ENCODE assay signal across 8 cellular contexts in genomic region chr2:197145471-197146056, GRCh38.
DNase-seq lines count a peak whose midpoint lies in the region; ATAC-seq, FAIRE-seq and TF ChIP-seq lines count a peak whose summit lies in the region.

No MANE protein-coding gene starts in this region.

- H3K9me3 Mint-ChIP-seq in T-helper 2 cell treated with Interferon-gamma antibody and Interleukin-4, amounts not matched to agents 5 μg/mL and 100 μg/mL, for 36 hours, result no peaks in the 10 kb centered on the region
- no peaks in the 10 kb centered on the region for H3K9me3 Mint-ChIP-seq in natural killer cell treated with Interleukin-12 subunit alpha and Interleukin-12 subunit beta and Interleukin-15 and Interleukin-18, amount 100 ng/mL, for 72 hours

- peak overlapping the region; percentile 65 for H3K27ac Mint-ChIP-seq in T-helper 2 cell treated with Interferon-gamma antibody and Interleukin-4, amounts not matched to agents 5 μg/mL and 100 μg/mL, for 36 hours
- peak overlapping the region; percentile 58 to 77 for H3K27ac Mint-ChIP-seq in natural killer cell treated with Interleukin-12 subunit alpha and Interleukin-12 subunit beta and Interleukin-15 and Interleukin-18, amount 100 ng/mL, for 72 hours

- TF ChIP-seq POLR2A in GM12891 (IDR thresholded peaks at IDR 0.05; ENCODE audit: low read depth, low read length), result no peak

- peak overlapping the region; percentile 48 for H3K4me3 Mint-ChIP-seq in T-helper 2 cell treated with Interferon-gamma antibody and Interleukin-4, amounts not matched to agents 5 μg/mL and 100 μg/mL, for 36 hours
- H3K4me3 Mint-ChIP-seq in natural killer cell treated with Interleukin-12 subunit alpha and Interleukin-12 subunit beta and Interleukin-15 and Interleukin-18, amount 100 ng/mL, for 72 hours, result no peak overlapping the region

- no peaks in the 10 kb centered on the region for H3K9me3 ChIP-seq in osteoblast (ENCODE audit: low read depth, low read length)

- POLR2A ChIA-PET in HEK293T (lab: Yijun Ruan, JAX), result no interaction called here

- TF ChIP-seq CTCF in osteoblast (IDR thresholded peaks at IDR 0.05; ENCODE audit: extremely low read depth, low read depth, low read length), result no peak

- no peak overlapping the region for H3K27ac ChIP-seq in osteoblast (ENCODE audit: low read depth, low read length)

- H3K36me3 ChIP-seq in osteoblast (ENCODE audit: insufficient read depth, low read length), result no peaks in the 10 kb centered on the region

- H3K36me3 Mint-ChIP-seq in T-helper 2 cell treated with Interferon-gamma antibody and Interleukin-4, amounts not matched to agents 5 μg/mL and 100 μg/mL, for 36 hours (ENCODE audit: low read depth), result peaks cover 50% of the 10 kb centered on the region
- H3K36me3 Mint-ChIP-seq in natural killer cell treated with Interleukin-12 subunit alpha and Interleukin-12 subunit beta and Interleukin-15 and Interleukin-18, amount 100 ng/mL, for 72 hours, result peaks cover 5% of the 10 kb centered on the region

- H4K20me1 ChIP-seq in osteoblast (ENCODE audit: insufficient read depth, low read length), result no peaks in the 10 kb centered on the region

- peak; percentile 96 for FAIRE-seq in GM12891 (lab: Jason Lieb, UNC)

- no peak overlapping the region for H3K4me3 ChIP-seq in osteoblast (ENCODE audit: insufficient read depth, low read length)

- ATAC-seq in GM21367 (IDR thresholded peaks at IDR 0.05; ENCODE audit: unreplicated experiment) (peak; percentile 96), HG03565 (IDR thresholded peaks at IDR 0.05; ENCODE audit: unreplicated experiment) (peak; percentile 96)
- ATAC-seq in natural killer cell treated with Interleukin-12 subunit alpha and Interleukin-12 subunit beta and Interleukin-15 and Interleukin-18, amount 100 ng/mL, for 72 hours, result peak; percentile 50 to 58

- H2AFZ ChIP-seq in osteoblast (ENCODE audit: low read length), result no peak overlapping the region

- CTCF ChIA-PET in HEK293T (lab: Yijun Ruan, JAX), result interaction anchor here (0.6 to 1.0 kb wide), 2 partner anchors 10 to 32 kb away, joined by 3 to 4 read pairs; no protein-coding TSS in a partner anchor

- no peaks in the 10 kb centered on the region for H3K79me2 ChIP-seq in osteoblast (ENCODE audit: insufficient read depth, low read length)

- H3K27me3 Mint-ChIP-seq in T-helper 2 cell treated with Interferon-gamma antibody and Interleukin-4, amounts not matched to agents 5 μg/mL and 100 μg/mL, for 36 hours (ENCODE audit: low read depth), result no peaks in the 10 kb centered on the region
- no peaks in the 10 kb centered on the region for H3K27me3 Mint-ChIP-seq in natural killer cell treated with Interleukin-12 subunit alpha and Interleukin-12 subunit beta and Interleukin-15 and Interleukin-18, amount 100 ng/mL, for 72 hours

- H3K4me1 Mint-ChIP-seq in T-helper 2 cell treated with Interferon-gamma antibody and Interleukin-4, amounts not matched to agents 5 μg/mL and 100 μg/mL, for 36 hours (ENCODE audit: low read depth), result peaks cover 54% of the 10 kb centered on the region
- H3K4me1 Mint-ChIP-seq in natural killer cell treated with Interleukin-12 subunit alpha and Interleukin-12 subunit beta and Interleukin-15 and Interleukin-18, amount 100 ng/mL, for 72 hours (ENCODE audit: low read depth in 2 of 2), result peaks cover 55 to 69% of the 10 kb centered on the region in 2 donors

- H3K4me1 ChIP-seq in osteoblast (ENCODE audit: insufficient read depth, low read length), result no peaks in the 10 kb centered on the region

- DNase-seq in GM12891 (ENCODE audit: insufficient read length, low spot score) (no peak), SHP77 treated with DMSO at 0.1 percent for 48 hours (lab: John Stamatoyannopoulos, UW) (no peak), HEK293T (ENCODE audit: extremely low spot score) (no peak), osteoblast (ENCODE audit: insufficient read length, low spot score, missing footprints) (no peak)
- DNase-seq in T-helper 2 cell treated with Interferon-gamma antibody and Interleukin-4, amounts not matched to agents 5 μg/mL and 100 μg/mL, for 36 hours (ENCODE audit: low spot score), result peak; percentile 23
- DNase-seq in natural killer cell treated with Interleukin-12 subunit alpha and Interleukin-12 subunit beta and Interleukin-15 and Interleukin-18, amount 100 ng/mL, for 72 hours (ENCODE audit: low spot score), result no peak

- no peak overlapping the region for H3K4me2 ChIP-seq in osteoblast (ENCODE audit: insufficient read depth, low read length)

- H3K27me3 ChIP-seq in osteoblast (ENCODE audit: insufficient read depth, low read length), result no peaks in the 10 kb centered on the region

TF ChIP-seq in GM12891, 5 proteins besides CTCF, POLR2A, EP300 and RAD21:
- peak; percentile 93 for TF ChIP-seq POU2F2 (IDR thresholded peaks at IDR 0.05; ENCODE audit: low read depth, low read length)
- TF ChIP-seq SPI1 (IDR thresholded peaks at IDR 0.05; ENCODE audit: low read depth, low read length), result peak; percentile 93
- 0 out of 2 replicates have a peak, but pooled peaks have one; percentile 44 for TF ChIP-seq TAF1 (IDR thresholded peaks at IDR 0.05; ENCODE audit: low read depth, low read length)
- no peak for TF ChIP-seq POLR2AphosphoS5 (IDR thresholded peaks at IDR 0.05; ENCODE audit: low read depth, low read length)
- TF ChIP-seq PAX5 (IDR thresholded peaks at IDR 0.05; ENCODE audit: insufficient read depth, low read length, severe bottlenecking), result no peak

TF ChIP-seq in HEK293T, 16 proteins besides CTCF, POLR2A, EP300 and RAD21:
- TF ChIP-seq ZNF384 (IDR thresholded peaks at IDR 0.05), result no peak
- TF ChIP-seq SUZ12 (IDR thresholded peaks at IDR 0.05), result no peak
- TF ChIP-seq PKNOX1 (IDR thresholded peaks at IDR 0.05), result no peak
- no peak for TF ChIP-seq NFRKB (IDR thresholded peaks at IDR 0.05)
- no peak for TF ChIP-seq ARNT (IDR thresholded peaks at IDR 0.05)
- no peak for TF ChIP-seq FOXA1 (IDR thresholded peaks at IDR 0.05)
- TF ChIP-seq L3MBTL2 (conservative IDR thresholded peaks at IDR 0.05), result no peak
- TF ChIP-seq SP1 (IDR thresholded peaks at IDR 0.05), result no peak
